1 cellular context compared by ENCODE assay signal in the genomic region with DNA sequence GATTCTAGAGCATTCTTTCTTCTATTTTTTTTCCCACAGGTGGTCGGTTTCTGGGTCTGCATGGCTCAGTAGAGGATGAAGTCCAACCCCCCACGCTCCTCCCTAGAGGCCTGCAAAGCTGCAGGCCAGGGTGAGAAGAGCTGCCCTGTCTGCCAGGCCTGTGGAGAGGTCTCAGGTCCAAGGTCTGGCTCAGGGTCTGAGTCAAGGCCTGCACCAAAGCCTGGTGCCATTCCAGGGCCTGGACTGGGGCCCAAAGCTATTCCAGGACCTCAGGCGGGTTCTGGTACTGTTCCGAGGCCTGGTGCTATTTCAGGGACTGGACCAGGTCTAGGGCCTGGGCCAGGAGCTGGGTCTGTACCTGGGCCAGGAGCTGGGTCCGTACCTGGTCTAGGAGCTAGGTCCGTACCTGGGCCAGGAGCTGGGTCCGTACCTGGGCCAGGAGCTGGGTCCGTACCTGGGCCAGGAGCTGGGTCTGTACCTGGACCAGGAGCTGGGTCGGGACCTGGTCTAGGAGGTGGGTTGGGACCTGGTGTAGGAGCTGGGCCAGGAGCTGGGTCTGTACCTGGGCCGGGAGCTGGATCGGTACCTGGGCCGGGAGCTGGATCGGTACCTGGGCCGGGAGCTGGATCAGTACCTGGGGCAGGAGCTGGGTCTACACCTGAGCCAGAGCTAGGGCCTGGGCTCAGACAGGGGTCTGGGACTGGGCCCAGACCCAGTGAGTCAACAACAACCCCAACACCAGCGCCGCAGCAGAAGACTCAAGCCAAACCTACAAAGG.
A peak's percentile ranks its signal among the peaks of the same experiment; 100 is the strongest.
TF ChIP-seq lines count a peak whose summit lies in the region.

No MANE protein-coding gene starts in this region.

TF ChIP-seq in HepG2, 621 proteins besides CTCF, POLR2A, EP300 and RAD21 (continues in another document):
- TF ChIP-seq, protein P1, sequence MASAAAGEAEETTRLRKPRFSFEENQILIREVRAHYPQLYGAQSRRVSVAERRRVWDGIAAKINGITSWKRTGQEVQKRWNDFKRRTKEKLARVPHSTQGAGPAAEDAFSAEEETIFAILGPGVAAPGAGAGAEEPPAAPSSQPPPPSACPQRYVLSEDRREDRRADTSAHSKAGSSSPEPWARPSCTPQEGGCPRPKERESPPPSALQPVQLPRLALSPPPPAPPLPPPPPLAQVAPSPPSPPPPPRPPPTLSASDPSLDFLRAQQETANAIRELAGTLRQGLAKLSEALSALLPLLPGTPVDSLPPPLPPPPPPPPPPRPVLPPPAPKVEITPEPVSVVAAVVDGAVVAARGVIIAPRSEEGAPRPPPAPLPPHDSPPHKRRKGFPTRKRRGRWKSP (CRISPR knock-in tag; IDR thresholded peaks at IDR 0.05): no peak
- TF ChIP-seq YY1 (IDR thresholded peaks at IDR 0.05; ENCODE audit: insufficient read depth, insufficient replicate concordance, low read depth, low read length) (peak; percentile 20), FOXC1 (CRISPR knock-in tag; IDR thresholded peaks at IDR 0.05; ENCODE audit: borderline replicate concordance) (no peak), TEAD3 (CRISPR knock-in tag; optimal IDR thresholded peaks at IDR 0.05; ENCODE audit: borderline replicate concordance) (peak; percentile 59), ZNF225 (CRISPR knock-in tag; IDR thresholded peaks at IDR 0.05) (no peak), ZFY (CRISPR knock-in tag; IDR thresholded peaks at IDR 0.05) (peak; percentile 60), RARA (CRISPR knock-in tag; IDR thresholded peaks at IDR 0.05) (peak; percentile 37; the same call in 1 of the 2 replicates), SKI (IDR thresholded peaks at IDR 0.05; ENCODE audit: partially characterized antibody) (peak; percentile 71), ZNF382 (CRISPR knock-in tag; IDR thresholded peaks at IDR 0.05; ENCODE audit: borderline replicate concordance) (no peak), ZNF607 (CRISPR knock-in tag; IDR thresholded peaks at IDR 0.05; ENCODE audit: borderline replicate concordance) (peak; percentile 16; the same call in 1 of the 2 replicates), ZNF326 (CRISPR knock-in tag; IDR thresholded peaks at IDR 0.05; ENCODE audit: borderline replicate concordance) (no peak), ZNF263 (CRISPR knock-in tag; IDR thresholded peaks at IDR 0.05) (peak; percentile 42; the same call in 1 of the 2 replicates), MEIS1 (CRISPR knock-in tag; IDR thresholded peaks at IDR 0.05; ENCODE audit: borderline replicate concordance) (peak; percentile 3; the same call in 1 of the 2 replicates), ZNF350 (CRISPR knock-in tag; IDR thresholded peaks at IDR 0.05; ENCODE audit: borderline replicate concordance, low read depth) (no peak), ZNF232 (CRISPR knock-in tag; IDR thresholded peaks at IDR 0.05; ENCODE audit: borderline replicate concordance) (no peak), ZNF569 (CRISPR knock-in tag; IDR thresholded peaks at IDR 0.05; ENCODE audit: borderline replicate concordance) (no peak), ZNF292 (CRISPR knock-in tag; IDR thresholded peaks at IDR 0.05; ENCODE audit: borderline replicate concordance, low read depth) (peak; percentile 43; the same call in 1 of the 2 replicates), ZMYM3 (CRISPR knock-in tag; IDR thresholded peaks at IDR 0.05) (peak; percentile 77), MAFG (CRISPR knock-in tag; IDR thresholded peaks at IDR 0.05) (0 out of 2 replicates have a peak, but pooled peaks have one; percentile 11), FOSL2 (CRISPR knock-in tag; IDR thresholded peaks at IDR 0.05) (0 out of 2 replicates have a peak, but pooled peaks have one; percentile 19)
- TF ChIP-seq, protein P2, sequence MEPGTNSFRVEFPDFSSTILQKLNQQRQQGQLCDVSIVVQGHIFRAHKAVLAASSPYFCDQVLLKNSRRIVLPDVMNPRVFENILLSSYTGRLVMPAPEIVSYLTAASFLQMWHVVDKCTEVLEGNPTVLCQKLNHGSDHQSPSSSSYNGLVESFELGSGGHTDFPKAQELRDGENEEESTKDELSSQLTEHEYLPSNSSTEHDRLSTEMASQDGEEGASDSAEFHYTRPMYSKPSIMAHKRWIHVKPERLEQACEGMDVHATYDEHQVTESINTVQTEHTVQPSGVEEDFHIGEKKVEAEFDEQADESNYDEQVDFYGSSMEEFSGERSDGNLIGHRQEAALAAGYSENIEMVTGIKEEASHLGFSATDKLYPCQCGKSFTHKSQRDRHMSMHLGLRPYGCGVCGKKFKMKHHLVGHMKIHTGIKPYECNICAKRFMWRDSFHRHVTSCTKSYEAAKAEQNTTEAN (CRISPR knock-in tag; conservative IDR thresholded peaks at IDR 0.05): no peak
- TF ChIP-seq, protein P3, sequence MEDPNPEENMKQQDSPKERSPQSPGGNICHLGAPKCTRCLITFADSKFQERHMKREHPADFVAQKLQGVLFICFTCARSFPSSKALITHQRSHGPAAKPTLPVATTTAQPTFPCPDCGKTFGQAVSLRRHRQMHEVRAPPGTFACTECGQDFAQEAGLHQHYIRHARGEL (CRISPR knock-in tag; IDR thresholded peaks at IDR 0.05): 0 out of 2 replicates have a peak, but pooled peaks have one; percentile 6
- TF ChIP-seq, protein P4, sequence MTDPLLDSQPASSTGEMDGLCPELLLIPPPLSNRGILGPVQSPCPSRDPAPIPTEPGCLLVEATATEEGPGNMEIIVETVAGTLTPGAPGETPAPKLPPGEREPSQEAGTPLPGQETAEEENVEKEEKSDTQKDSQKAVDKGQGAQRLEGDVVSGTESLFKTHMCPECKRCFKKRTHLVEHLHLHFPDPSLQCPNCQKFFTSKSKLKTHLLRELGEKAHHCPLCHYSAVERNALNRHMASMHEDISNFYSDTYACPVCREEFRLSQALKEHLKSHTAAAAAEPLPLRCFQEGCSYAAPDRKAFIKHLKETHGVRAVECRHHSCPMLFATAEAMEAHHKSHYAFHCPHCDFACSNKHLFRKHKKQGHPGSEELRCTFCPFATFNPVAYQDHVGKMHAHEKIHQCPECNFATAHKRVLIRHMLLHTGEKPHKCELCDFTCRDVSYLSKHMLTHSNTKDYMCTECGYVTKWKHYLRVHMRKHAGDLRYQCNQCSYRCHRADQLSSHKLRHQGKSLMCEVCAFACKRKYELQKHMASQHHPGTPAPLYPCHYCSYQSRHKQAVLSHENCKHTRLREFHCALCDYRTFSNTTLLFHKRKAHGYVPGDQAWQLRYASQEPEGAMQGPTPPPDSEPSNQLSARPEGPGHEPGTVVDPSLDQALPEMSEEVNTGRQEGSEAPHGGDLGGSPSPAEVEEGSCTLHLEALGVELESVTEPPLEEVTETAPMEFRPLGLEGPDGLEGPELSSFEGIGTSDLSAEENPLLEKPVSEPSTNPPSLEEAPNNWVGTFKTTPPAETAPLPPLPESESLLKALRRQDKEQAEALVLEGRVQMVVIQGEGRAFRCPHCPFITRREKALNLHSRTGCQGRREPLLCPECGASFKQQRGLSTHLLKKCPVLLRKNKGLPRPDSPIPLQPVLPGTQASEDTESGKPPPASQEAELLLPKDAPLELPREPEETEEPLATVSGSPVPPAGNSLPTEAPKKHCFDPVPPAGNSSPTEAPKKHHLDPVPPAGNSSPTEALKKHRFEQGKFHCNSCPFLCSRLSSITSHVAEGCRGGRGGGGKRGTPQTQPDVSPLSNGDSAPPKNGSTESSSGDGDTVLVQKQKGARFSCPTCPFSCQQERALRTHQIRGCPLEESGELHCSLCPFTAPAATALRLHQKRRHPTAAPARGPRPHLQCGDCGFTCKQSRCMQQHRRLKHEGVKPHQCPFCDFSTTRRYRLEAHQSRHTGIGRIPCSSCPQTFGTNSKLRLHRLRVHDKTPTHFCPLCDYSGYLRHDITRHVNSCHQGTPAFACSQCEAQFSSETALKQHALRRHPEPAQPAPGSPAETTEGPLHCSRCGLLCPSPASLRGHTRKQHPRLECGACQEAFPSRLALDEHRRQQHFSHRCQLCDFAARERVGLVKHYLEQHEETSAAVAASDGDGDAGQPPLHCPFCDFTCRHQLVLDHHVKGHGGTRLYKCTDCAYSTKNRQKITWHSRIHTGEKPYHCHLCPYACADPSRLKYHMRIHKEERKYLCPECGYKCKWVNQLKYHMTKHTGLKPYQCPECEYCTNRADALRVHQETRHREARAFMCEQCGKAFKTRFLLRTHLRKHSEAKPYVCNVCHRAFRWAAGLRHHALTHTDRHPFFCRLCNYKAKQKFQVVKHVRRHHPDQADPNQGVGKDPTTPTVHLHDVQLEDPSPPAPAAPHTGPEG (CRISPR knock-in tag; IDR thresholded peaks at IDR 0.05): no peak
- TF ChIP-seq, protein P5, sequence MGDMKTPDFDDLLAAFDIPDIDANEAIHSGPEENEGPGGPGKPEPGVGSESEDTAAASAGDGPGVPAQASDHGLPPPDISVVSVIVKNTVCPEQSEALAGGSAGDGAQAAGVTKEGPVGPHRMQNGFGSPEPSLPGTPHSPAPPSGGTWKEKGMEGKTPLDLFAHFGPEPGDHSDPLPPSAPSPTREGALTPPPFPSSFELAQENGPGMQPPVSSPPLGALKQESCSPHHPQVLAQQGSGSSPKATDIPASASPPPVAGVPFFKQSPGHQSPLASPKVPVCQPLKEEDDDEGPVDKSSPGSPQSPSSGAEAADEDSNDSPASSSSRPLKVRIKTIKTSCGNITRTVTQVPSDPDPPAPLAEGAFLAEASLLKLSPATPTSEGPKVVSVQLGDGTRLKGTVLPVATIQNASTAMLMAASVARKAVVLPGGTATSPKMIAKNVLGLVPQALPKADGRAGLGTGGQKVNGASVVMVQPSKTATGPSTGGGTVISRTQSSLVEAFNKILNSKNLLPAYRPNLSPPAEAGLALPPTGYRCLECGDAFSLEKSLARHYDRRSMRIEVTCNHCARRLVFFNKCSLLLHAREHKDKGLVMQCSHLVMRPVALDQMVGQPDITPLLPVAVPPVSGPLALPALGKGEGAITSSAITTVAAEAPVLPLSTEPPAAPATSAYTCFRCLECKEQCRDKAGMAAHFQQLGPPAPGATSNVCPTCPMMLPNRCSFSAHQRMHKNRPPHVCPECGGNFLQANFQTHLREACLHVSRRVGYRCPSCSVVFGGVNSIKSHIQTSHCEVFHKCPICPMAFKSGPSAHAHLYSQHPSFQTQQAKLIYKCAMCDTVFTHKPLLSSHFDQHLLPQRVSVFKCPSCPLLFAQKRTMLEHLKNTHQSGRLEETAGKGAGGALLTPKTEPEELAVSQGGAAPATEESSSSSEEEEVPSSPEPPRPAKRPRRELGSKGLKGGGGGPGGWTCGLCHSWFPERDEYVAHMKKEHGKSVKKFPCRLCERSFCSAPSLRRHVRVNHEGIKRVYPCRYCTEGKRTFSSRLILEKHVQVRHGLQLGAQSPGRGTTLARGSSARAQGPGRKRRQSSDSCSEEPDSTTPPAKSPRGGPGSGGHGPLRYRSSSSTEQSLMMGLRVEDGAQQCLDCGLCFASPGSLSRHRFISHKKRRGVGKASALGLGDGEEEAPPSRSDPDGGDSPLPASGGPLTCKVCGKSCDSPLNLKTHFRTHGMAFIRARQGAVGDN (CRISPR knock-in tag; IDR thresholded peaks at IDR 0.05): peak; percentile 55
- TF ChIP-seq, protein P6, sequence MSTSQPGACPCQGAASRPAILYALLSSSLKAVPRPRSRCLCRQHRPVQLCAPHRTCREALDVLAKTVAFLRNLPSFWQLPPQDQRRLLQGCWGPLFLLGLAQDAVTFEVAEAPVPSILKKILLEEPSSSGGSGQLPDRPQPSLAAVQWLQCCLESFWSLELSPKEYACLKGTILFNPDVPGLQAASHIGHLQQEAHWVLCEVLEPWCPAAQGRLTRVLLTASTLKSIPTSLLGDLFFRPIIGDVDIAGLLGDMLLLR (CRISPR knock-in tag; IDR thresholded peaks at IDR 0.05): 0 out of 2 replicates have a peak, but pooled peaks have one; percentile 28
- TF ChIP-seq, protein P7, sequence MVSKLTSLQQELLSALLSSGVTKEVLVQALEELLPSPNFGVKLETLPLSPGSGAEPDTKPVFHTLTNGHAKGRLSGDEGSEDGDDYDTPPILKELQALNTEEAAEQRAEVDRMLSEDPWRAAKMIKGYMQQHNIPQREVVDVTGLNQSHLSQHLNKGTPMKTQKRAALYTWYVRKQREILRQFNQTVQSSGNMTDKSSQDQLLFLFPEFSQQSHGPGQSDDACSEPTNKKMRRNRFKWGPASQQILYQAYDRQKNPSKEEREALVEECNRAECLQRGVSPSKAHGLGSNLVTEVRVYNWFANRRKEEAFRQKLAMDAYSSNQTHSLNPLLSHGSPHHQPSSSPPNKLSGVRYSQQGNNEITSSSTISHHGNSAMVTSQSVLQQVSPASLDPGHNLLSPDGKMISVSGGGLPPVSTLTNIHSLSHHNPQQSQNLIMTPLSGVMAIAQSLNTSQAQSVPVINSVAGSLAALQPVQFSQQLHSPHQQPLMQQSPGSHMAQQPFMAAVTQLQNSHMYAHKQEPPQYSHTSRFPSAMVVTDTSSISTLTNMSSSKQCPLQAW (CRISPR knock-in tag; IDR thresholded peaks at IDR 0.05): peak; percentile 35; the same call in 1 of the 2 replicates
- TF ChIP-seq, protein P8, sequence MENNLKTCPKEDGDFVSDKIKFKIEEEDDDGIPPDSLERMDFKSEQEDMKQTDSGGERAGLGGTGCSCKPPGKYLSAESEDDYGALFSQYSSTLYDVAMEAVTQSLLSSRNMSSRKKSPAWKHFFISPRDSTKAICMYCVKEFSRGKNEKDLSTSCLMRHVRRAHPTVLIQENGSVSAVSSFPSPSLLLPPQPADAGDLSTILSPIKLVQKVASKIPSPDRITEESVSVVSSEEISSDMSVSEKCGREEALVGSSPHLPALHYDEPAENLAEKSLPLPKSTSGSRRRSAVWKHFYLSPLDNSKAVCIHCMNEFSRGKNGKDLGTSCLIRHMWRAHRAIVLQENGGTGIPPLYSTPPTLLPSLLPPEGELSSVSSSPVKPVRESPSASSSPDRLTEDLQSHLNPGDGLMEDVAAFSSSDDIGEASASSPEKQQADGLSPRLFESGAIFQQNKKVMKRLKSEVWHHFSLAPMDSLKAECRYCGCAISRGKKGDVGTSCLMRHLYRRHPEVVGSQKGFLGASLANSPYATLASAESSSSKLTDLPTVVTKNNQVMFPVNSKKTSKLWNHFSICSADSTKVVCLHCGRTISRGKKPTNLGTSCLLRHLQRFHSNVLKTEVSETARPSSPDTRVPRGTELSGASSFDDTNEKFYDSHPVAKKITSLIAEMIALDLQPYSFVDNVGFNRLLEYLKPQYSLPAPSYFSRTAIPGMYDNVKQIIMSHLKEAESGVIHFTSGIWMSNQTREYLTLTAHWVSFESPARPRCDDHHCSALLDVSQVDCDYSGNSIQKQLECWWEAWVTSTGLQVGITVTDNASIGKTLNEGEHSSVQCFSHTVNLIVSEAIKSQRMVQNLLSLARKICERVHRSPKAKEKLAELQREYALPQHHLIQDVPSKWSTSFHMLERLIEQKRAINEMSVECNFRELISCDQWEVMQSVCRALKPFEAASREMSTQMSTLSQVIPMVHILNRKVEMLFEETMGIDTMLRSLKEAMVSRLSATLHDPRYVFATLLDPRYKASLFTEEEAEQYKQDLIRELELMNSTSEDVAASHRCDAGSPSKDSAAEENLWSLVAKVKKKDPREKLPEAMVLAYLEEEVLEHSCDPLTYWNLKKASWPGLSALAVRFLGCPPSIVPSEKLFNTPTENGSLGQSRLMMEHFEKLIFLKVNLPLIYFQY (CRISPR knock-in tag; IDR thresholded peaks at IDR 0.05; ENCODE audit: borderline replicate concordance): peak; percentile 63; the same call in 1 of the 2 replicates
- TF ChIP-seq, protein P9, sequence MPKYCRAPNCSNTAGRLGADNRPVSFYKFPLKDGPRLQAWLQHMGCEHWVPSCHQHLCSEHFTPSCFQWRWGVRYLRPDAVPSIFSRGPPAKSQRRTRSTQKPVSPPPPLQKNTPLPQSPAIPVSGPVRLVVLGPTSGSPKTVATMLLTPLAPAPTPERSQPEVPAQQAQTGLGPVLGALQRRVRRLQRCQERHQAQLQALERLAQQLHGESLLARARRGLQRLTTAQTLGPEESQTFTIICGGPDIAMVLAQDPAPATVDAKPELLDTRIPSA (CRISPR knock-in tag; IDR thresholded peaks at IDR 0.05; ENCODE audit: borderline replicate concordance): no peak
